19 cellular contexts compared by ENCODE assay signal in genomic region chr10:15345450-15345849, GRCh38. TPM values are rescaled to one million over a fixed set of nuclear protein-coding genes. Genes with fewer than 3 reads are reported as not detected.
DNase-seq lines count a peak whose midpoint lies in the region; ATAC-seq and TF ChIP-seq lines count a peak whose summit lies in the region.
"Had no signal": no experiment of that assay in that cellular context is flagged by ENCODE, and none has a peak within 500 bp of the region (broad histone marks: within the 10 kb centered on the region; RNA-seq: fewer than 3 reads in every experiment).

No MANE protein-coding gene starts in this region.

- H2BK5ac ChIP-seq in neuronal stem cell (ENCODE audit: low read length), result peak overlapping the region; percentile 28

- no peak overlapping the region for H3K9ac ChIP-seq in neuronal stem cell (ENCODE audit: low read depth, low read length, poor library complexity)

- peak overlapping the region; percentile 58 for H2BK120ac ChIP-seq in neuronal stem cell (ENCODE audit: low read depth, low read length)

- CTCF ChIA-PET in Calu3 (lab: Charles Lee), result interaction anchor here (0.6 to 1.5 kb wide), 2 partner anchors 25 to 30 kb away, joined by 3 to 4 read pairs; no protein-coding TSS in a partner anchor

- H3K9me3 Mint-ChIP-seq in Calu3 (ENCODE audit: low read depth, unreplicated experiment), result no peaks in the 10 kb centered on the region

- H3K4me3 Mint-ChIP-seq in Calu3 (ENCODE audit: low read depth, unreplicated experiment), result no peak overlapping the region
- H3K4me3 Mint-ChIP-seq: B cell had no signal

- peaks cover 86% of the 10 kb centered on the region for H3K27me3 Mint-ChIP-seq in Calu3 (ENCODE audit: unreplicated experiment)

- TF ChIP-seq CTCF in Calu3 (IDR thresholded peaks at IDR 0.05; ENCODE audit: unreplicated experiment) (no peak), RWPE2 (IDR thresholded peaks at IDR 0.05; ENCODE audit: poor library complexity, severe bottlenecking) (no peak), dorsolateral prefrontal cortex (IDR thresholded peaks at IDR 0.05 in 54 of 56, conservative IDR thresholded peaks at IDR 0.05 in 2 of 56; ENCODE audit: low read depth in 1 of 56, partially characterized antibody in 56 of 56) (no peak), brain microvascular endothelial cell (IDR thresholded peaks at IDR 0.05; ENCODE audit: low read depth, low read length, missing control alignments) (no peak)

- H2AFZ ChIP-seq in neuronal stem cell (ENCODE audit: low read length), result no peak overlapping the region

- H4K91ac ChIP-seq in neuronal stem cell (ENCODE audit: low read depth, low read length, poor library complexity), result no peak overlapping the region

- no peak overlapping the region for H3K14ac ChIP-seq in neuronal stem cell (ENCODE audit: low read length)

- no CpG with 5 or more reads among the region's 5 CpGs for WGBS in neuronal stem cell (ENCODE audit: extremely low coverage in 2 of 2, insufficient read length in 2 of 2, insufficient replicate concordance in 1 of 2), 2 donors

- no peaks in the 10 kb centered on the region for H3K9me3 ChIP-seq in RWPE2 (ENCODE audit: severe bottlenecking)
- H3K9me3 ChIP-seq in neuronal stem cell (replicated peaks in 1 of 2; ENCODE audit: control insufficient read depth in 2 of 2, insufficient read depth in 1 of 2, low read depth in 1 of 2, low read length in 2 of 2), result no peaks in the 10 kb centered on the region

- H2BK12ac ChIP-seq in neuronal stem cell (ENCODE audit: low read length), result no peak overlapping the region

- no peak overlapping the region for H3K4ac ChIP-seq in neuronal stem cell (ENCODE audit: low read length)

- no peak for ATAC-seq in RWPE2 (ENCODE audit: low read depth)

- DNase-seq in Calu3 (no peak), RWPE2 (ENCODE audit: low spot score) (no peak), dorsolateral prefrontal cortex (no peak), neuronal stem cell (ENCODE audit: low spot score) (no peak), KBM-7 (no peak), brain microvascular endothelial cell (no peak), epidermal melanocyte (ENCODE audit: insufficient read length, low spot score) (no peak)
- DNase-seq in stimulated activated CD4-positive, alpha-beta T cell treated with anti-CD3 and anti-CD28 coated beads, Interleukin-12 subunit alpha, Interleukin-12 subunit beta, amount 100 ng/mL, for 4 hours, result no peak
- DNase-seq: activated CD4-positive, alpha-beta T cell treated with anti-CD3 and anti-CD28 coated beads for 48 hours; activated CD8-positive, alpha-beta memory T cell treated with anti-CD3 and anti-CD28 coated beads, Interleukin-2, amount 50 U/mL, for 48 hours; activated effector memory CD4-positive, alpha-beta T cell treated with anti-CD3 and anti-CD28 coated beads, Interleukin-2, amount 50 U/mL, for 16 hours; cerebellar nuclear complex; effector memory CD4-positive, alpha-beta T cell; GDM1; HCEC 1CT; NCI-H187 treated with DMSO at 0.1 percent for 48 hours; stimulated activated CD4-positive, alpha-beta T cell treated with anti-CD3 and anti-CD28 coated beads, Interleukin-2, amount 100 ng/mL, for 48 hours had no signal

- H3K4me3 ChIP-seq in RWPE2 (ENCODE audit: severe bottlenecking), result no peak overlapping the region
- H3K4me3 ChIP-seq in dorsolateral prefrontal cortex, result peak overlapping the region in 6 of 59 donors; percentile 2 to 54 (median 40)
- H3K4me3 ChIP-seq in neuronal stem cell (ENCODE audit: low read length in 2 of 2), result no peak overlapping the region
- H3K4me3 ChIP-seq in brain microvascular endothelial cell (ENCODE audit: low read depth, low read length), result no peak overlapping the region
- H3K4me3 ChIP-seq: lung had no signal

- H3K27me3 ChIP-seq in RWPE2 (ENCODE audit: insufficient read depth, poor library complexity, severe bottlenecking), result no peaks in the 10 kb centered on the region
- no peaks in the 10 kb centered on the region for H3K27me3 ChIP-seq in dorsolateral prefrontal cortex
- H3K27me3 ChIP-seq in neuronal stem cell (ENCODE audit: control insufficient read depth in 3 of 3, insufficient read depth in 3 of 3, low read depth in 1 of 3, low read length in 3 of 3), result no peaks in the 10 kb centered on the region
- no peaks in the 10 kb centered on the region for H3K27me3 ChIP-seq in brain microvascular endothelial cell (replicated peaks)

- peaks cover 15% of the 10 kb centered on the region for H3K4me1 Mint-ChIP-seq in Calu3 (ENCODE audit: low read depth, unreplicated experiment)
- H3K4me1 Mint-ChIP-seq: B cell had no signal

- no TSS peak for BruUV-seq in Calu3 (replicated peaks; lab: Mats Ljungman, UMichigan)

- no peak overlapping the region for H3K23ac ChIP-seq in neuronal stem cell (ENCODE audit: low read depth, low read length, poor library complexity)

- H3K36me3 Mint-ChIP-seq in Calu3 (ENCODE audit: insufficient read depth, unreplicated experiment), result peaks cover 7% of the 10 kb centered on the region

- H3K4me2 ChIP-seq in neuronal stem cell (ENCODE audit: insufficient read depth, low read length, poor library complexity, severe bottlenecking), result no peak overlapping the region

- peaks cover 3% of the 10 kb centered on the region for H3K79me1 ChIP-seq in neuronal stem cell (ENCODE audit: low read depth, low read length)

- H3K27ac ChIP-seq in RWPE2 (ENCODE audit: poor library complexity, severe bottlenecking) (peak overlapping the region; percentile 32), dorsolateral prefrontal cortex (peak overlapping the region in 57 of 59 donors; percentile 28 to 95 (median 86)), neuronal stem cell (replicated peaks; ENCODE audit: low read length) (no peak overlapping the region), brain microvascular endothelial cell (no peak overlapping the region)

- H3K36me3 ChIP-seq in RWPE2 (ENCODE audit: low read depth) (no peaks in the 10 kb centered on the region), neuronal stem cell (replicated peaks in 1 of 2; ENCODE audit: control insufficient read depth in 2 of 2, insufficient read depth in 2 of 2, low read length in 2 of 2) (no peaks in the 10 kb centered on the region), brain microvascular endothelial cell (replicated peaks) (no peaks in the 10 kb centered on the region)

- peak overlapping the region; percentile 66 for H3K27ac Mint-ChIP-seq in Calu3 (ENCODE audit: unreplicated experiment)
- H3K27ac Mint-ChIP-seq: B cell had no signal

- intact Hi-C loops in Calu3 (cut with micrococcal nuclease; ENCODE audit: unreplicated experiment), result no loop called here
- intact Hi-C loops in dorsolateral prefrontal cortex (cut with DNase I), result loop anchor here in 1 of 2 donors (5.0 kb wide), 1 partner anchor 33 kb away; no protein-coding TSS in a partner anchor

- H4K8ac ChIP-seq in neuronal stem cell (ENCODE audit: low read depth, low read length), result no peak overlapping the region

- H3K18ac ChIP-seq in neuronal stem cell (ENCODE audit: low read length), result peak overlapping the region; percentile 86

- peaks cover 13% of the 10 kb centered on the region for H3K4me1 ChIP-seq in RWPE2 (ENCODE audit: insufficient read depth, poor library complexity, severe bottlenecking)
- H3K4me1 ChIP-seq in neuronal stem cell (ENCODE audit: control insufficient read depth in 2 of 2, insufficient read depth in 1 of 2, low read depth in 1 of 2, low read length in 2 of 2), result peaks cover 8 to 10% of the 10 kb centered on the region in 2 donors

- no peak overlapping the region for H2BK15ac ChIP-seq in neuronal stem cell (ENCODE audit: low read length)

- peak overlapping the region; percentile 81 for H2AK5ac ChIP-seq in neuronal stem cell (ENCODE audit: low read depth, low read length)

- in situ Hi-C loops in KBM-7 (cut with MboI; ENCODE audit: low pct_unique_long_range_greater_than_20kb, low sequenced_read_pairs), result no loop called here
- in situ Hi-C loops in brain microvascular endothelial cell (cut with HindIII; ENCODE audit: low pct_ligation_motif_present, low sequenced_read_pairs), result no loop called here

RNA-seq across cellular contexts. Expression of gene FAM171A1, which starts 25.6 kb away (rescaled TPM):
- total RNA-seq in Calu3 (2022), result 1.0 and 2.6 TPM in 2 replicates
- total RNA-seq in dorsolateral prefrontal cortex, result 100 to 1,000 TPM in 97 of 120 experiments, 10 to 100 TPM in 23; 79.2 to 197 (median 110) TPM
- 43.4 TPM for polyA plus RNA-seq in neuronal stem cell (2013, experiment 1 of 2)
- 42.7 TPM for polyA plus RNA-seq in neuronal stem cell (2013, experiment 2 of 2)
- total RNA-seq: B cell had no signal

Comparison
In these comparisons a context has a peak if more than half of its experiments do, and no peak if none do; other contexts are left out.
1. H3K27ac ChIP-seq: peak in RWPE2 (single experiment) and dorsolateral prefrontal cortex (57 of 59); none in neuronal stem cell (single experiment) and brain microvascular endothelial cell (single experiment).
2. RNA of gene FAM171A1, which starts 25.6 kb away (total RNA-seq): 79.2 to 197 TPM in dorsolateral prefrontal cortex; 1.0 to 2.6 TPM in Calu3; every median in the first group is over 10 times any median in the second.